1 cellular context compared by ENCODE assay signal in the genomic region with DNA sequence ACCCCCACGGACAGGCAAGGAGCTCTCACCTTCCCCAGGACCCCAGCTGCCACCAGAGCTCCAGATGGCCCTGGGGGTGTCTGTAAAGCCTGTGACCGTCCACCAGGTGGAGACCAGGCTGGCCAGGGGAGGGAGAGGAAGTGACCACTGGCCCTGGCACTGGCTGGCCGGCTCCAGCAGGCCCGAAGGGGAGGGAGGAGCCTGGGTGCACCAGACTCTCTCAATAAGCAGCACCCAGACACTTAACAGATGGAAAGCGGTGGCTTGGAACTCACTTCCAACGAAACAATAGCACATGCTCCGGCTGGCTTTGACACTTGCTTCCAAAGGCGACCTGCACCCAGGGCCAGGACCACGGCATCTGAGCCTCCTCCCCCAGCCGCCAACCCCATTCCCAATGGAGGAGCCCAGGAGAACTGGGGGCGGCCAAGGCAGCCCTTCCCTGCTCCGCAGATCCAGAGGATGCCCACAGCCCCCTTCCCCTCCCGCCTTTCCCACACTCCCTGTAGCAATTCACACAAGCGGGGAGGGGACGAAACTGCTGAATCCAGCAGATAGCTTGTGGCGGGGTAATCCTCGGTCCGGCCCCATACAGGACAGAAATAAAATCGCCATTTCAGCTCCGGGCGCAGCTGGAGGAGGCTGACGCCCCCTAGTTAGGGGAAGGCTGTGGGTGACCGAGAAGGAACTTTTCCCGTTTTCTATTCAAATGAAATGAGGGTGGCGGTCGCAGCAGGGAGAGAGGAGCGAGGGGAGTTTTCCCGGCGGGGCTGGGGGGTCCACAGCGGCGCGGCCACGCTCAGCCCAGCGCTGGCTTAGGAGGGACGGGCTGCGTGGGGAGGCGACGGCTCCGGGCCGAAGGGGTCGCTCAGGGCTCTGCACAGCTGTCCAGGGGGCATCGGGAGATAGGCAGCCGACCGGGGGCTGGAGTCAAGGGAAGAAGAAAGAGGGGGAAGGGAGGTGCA.
A peak's percentile ranks its signal among the peaks of the same experiment; 100 is the strongest.
TF ChIP-seq lines count a peak whose summit lies in the region.

No MANE protein-coding gene starts in this region.

TF ChIP-seq in SK-N-SH, 30 proteins besides CTCF, POLR2A, EP300 and RAD21 (continued from another document):
- TF ChIP-seq, protein P1, sequence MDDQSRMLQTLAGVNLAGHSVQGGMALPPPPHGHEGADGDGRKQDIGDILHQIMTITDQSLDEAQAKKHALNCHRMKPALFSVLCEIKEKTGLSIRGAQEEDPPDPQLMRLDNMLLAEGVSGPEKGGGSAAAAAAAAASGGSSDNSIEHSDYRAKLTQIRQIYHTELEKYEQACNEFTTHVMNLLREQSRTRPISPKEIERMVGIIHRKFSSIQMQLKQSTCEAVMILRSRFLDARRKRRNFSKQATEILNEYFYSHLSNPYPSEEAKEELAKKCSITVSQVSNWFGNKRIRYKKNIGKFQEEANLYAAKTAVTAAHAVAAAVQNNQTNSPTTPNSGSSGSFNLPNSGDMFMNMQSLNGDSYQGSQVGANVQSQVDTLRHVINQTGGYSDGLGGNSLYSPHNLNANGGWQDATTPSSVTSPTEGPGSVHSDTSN (IDR thresholded peaks at IDR 0.05) = no peak
- TF ChIP-seq FOXJ3 (CRISPR knock-in tag; IDR thresholded peaks at IDR 0.05) (no peak), GATA2 (CRISPR knock-in tag; IDR thresholded peaks at IDR 0.05) (no peak), SMC3 (IDR thresholded peaks at IDR 0.05; ENCODE audit: low read depth, low read length) (peak; percentile 70; the same call in 1 of the 2 replicates), RXRA (IDR thresholded peaks at IDR 0.05; ENCODE audit: borderline replicate concordance, low read depth) (no peak), MXI1 (IDR thresholded peaks at IDR 0.05; ENCODE audit: low read depth, low read length) (peak; percentile 92)
